Comparison of ENCODE assay signal across 8 cellular contexts in the genomic region with DNA sequence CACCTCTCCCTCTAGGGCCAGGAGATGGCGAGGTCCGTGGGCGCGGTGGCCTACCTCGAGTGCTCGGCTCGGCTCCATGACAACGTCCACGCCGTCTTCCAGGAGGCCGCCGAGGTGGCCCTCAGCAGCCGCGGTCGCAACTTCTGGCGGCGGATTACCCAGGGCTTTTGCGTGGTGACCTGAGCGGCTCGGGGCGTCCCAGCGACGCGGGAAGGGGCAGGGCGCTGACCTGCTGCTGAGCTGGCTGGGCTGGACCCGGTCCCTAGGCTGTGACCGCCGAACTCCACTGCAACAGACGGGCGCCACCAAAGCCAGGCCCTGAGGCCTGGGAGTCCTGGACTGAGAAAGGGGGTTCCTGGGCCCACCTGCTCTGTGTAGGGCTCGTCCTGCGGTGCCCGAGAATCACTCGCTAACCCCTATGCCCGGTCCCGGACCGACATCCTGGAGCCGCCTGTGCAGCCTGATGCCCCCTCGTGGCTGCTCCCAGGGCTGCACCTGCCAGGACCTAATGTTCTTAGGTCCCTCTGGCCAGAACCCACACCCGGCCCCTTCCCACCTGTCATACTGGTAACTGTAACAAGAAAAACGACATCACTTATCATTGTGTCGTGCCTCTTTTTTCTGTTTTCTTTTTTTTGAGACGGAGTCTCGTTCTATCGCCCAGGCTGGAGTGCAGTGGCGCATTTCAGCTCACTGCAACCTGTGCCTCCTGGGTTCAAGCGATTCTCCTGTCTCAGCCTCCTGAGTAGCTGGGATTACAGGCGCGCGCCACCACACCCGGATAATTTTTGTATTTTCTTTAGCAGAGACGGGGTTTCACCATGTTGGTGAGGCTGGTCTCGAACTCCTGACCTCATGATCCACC. TPM values are rescaled to one million over a fixed set of nuclear protein-coding genes. Genes with fewer than 3 reads are reported as not detected.
DNase-seq lines count a peak whose midpoint lies in the region; ATAC-seq and TF ChIP-seq lines count a peak whose summit lies in the region.

No MANE protein-coding gene starts in this region.

- in situ Hi-C loops in G401 (cut with HindIII; ENCODE audit: low sequenced_read_pairs): no loop called here

- no peak for ATAC-seq in GM19467 (IDR thresholded peaks at IDR 0.05; ENCODE audit: unreplicated experiment)

- no peak overlapping the region for H3K4me3 ChIP-seq in NB4 (ENCODE audit: low read depth, low read length)

- TF ChIP-seq CTCF in NB4 (IDR thresholded peaks at IDR 0.05; ENCODE audit: low read depth, low read length): peak; percentile 93

- DNase-seq in G401 (ENCODE audit: low spot score) (peak; percentile 86), NB4 (ENCODE audit: low read depth) (peak; percentile 82), dermis blood vessel endothelial cell (peak; percentile 87), lung microvascular endothelial cell (ENCODE audit: low read depth in 2 of 2) (peak; percentile 76 to 84), DMS114 treated with DMSO at 0.1 percent for 48 hours (lab: John Stamatoyannopoulos, UW; ENCODE audit: unreplicated experiment) (no peak)
- DNase-seq in activated CD4-positive, alpha-beta T cell treated with anti-CD3 and anti-CD28 coated beads, Interleukin-2, amount 50 U/mL, for 4 hours: peak; percentile 60 to 65
- peak; percentile 47 for DNase-seq in stimulated activated CD8-positive, alpha-beta memory T cell treated with anti-CD3 and anti-CD28 coated beads, Interleukin-12 subunit alpha, Interleukin-12 subunit beta, amount 100 ng/mL, for 1 hour (ENCODE audit: low read depth)

- TF ChIP-seq POLR2A in NB4 (IDR thresholded peaks at IDR 0.05; ENCODE audit: extremely low read depth, insufficient read length): no peak

RNA-seq across cellular contexts. Expression of a gene that starts 15.0 kb away (rescaled TPM):
- total RNA-seq in G401 (2014; rRNA removed; shearing (Covaris generic)): not detected in 2 replicates
- total RNA-seq in dermis blood vessel endothelial cell: 15.4 and 24.5 TPM in 2 replicates
- total RNA-seq in lung microvascular endothelial cell: 10.2 and 23.6 TPM in 2 replicates

RNA-seq across cellular contexts. Expression of a gene that starts 47.4 kb away (rescaled TPM):
- total RNA-seq in G401 (2014; rRNA removed; shearing (Covaris generic)): 11.4 and 13.4 TPM in 2 replicates
- total RNA-seq in dermis blood vessel endothelial cell: 55.1 and 58.5 TPM in 2 replicates
- total RNA-seq in lung microvascular endothelial cell: 23.8 and 31.7 TPM in 2 replicates

RNA-seq across cellular contexts. Expression of a gene that starts 48.7 kb away (rescaled TPM):
- total RNA-seq in G401 (2014; rRNA removed; shearing (Covaris generic)): 0.74 and 1.1 TPM in 2 replicates
- total RNA-seq in dermis blood vessel endothelial cell (0.09 and 0.17 TPM in 2 replicates), lung microvascular endothelial cell (under 0.01 TPM in 2 replicates)

Comparison
In these comparisons a context has a peak if more than half of its experiments do, and no peak if none do; other contexts are left out.
1. RNA of a gene that starts 15.0 kb away (total RNA-seq): 15.4 to 24.5 TPM in dermis blood vessel endothelial cell and 10.2 to 23.6 TPM in lung microvascular endothelial cell; not detected in G401; every median in the first group is over 10 times any median in the second.